20 cellular contexts compared by ENCODE assay signal in the genomic region with DNA sequence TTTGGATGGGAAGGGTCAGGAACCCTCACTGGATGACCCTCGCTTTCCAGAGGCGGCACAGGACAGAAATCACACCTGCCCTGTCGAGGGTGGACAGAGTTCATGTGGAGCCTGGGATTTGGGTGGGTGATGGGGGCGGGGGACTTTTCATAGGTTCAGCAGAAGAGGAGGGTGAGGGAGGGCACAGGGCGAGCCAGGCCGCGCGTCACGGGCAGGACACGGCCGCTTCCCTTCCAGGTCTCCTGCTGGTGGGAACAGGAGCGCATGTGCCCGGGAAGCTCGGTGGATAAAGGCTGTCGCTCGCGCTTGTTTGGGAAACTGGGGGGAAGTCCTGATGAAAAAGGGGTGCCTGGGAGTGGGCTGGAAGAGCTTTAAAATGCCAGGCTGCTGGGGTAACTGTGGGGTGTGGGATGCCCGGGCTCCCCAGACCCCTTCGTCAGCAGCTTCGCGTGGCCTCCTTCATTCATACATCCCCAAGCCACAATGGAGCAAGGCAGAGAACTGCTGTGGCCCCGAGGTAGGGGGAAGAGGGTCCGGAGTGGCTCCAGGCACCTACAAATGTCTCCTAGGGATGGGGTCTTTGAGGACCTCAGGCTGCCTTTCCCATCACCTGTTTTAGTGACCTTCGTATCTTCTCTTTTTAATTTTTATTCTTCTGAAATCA.
DNase-seq lines count a peak whose midpoint lies in the region; ATAC-seq and TF ChIP-seq lines count a peak whose summit lies in the region.
"Had no signal": no experiment of that assay in that cellular context is flagged by ENCODE, and none has a peak within 500 bp of the region (broad histone marks: within the 10 kb centered on the region; RNA-seq: fewer than 3 reads in every experiment).

No MANE protein-coding gene starts in this region.

- peak; percentile 34 for DNase-seq in natural killer cell treated with Interleukin-12 subunit alpha and Interleukin-12 subunit beta and Interleukin-15 and Interleukin-18, amount 100 ng/mL, for 72 hours (ENCODE audit: low spot score)
- DNase-seq in natural killer cell: no peak
- DNase-seq in endodermal cell: no peak
- DNase-seq in neuronal stem cell (ENCODE audit: low spot score): no peak
- DNase-seq in GM13977 (ENCODE audit: low spot score): no peak
- DNase-seq in GM03348 (ENCODE audit: low spot score): no peak
- no peak for DNase-seq in activated T-cell treated with anti-CD3 and anti-CD28 coated beads for 4 hours
- no peak for DNase-seq in AG08395 (ENCODE audit: low spot score)
- DNase-seq: 8988T; BE2C; Calu3; CD4-positive, alpha-beta memory T cell; GF-D8; NCI-H1694 treated with DMSO at 0.1 percent for 48 hours; NCI-H2227 treated with DMSO at 0.1 percent for 48 hours; NCI-H524 treated with DMSO at 0.1 percent for 48 hours; SHP77 treated with DMSO at 0.1 percent for 48 hours had no signal

- H3K4me1 ChIP-seq in endodermal cell (ENCODE audit: control insufficient read depth, insufficient read depth, low read length) (no peaks in the 10 kb centered on the region), neuronal stem cell (ENCODE audit: control insufficient read depth in 2 of 2, insufficient read depth in 1 of 2, low read depth in 1 of 2, low read length in 2 of 2) (peaks cover 20 to 21% of the 10 kb centered on the region in 2 donors)
- H3K4me1 ChIP-seq: BE2C had no signal

- peaks cover 0 to 11% of the 10 kb centered on the region in 2 donors for H3K27me3 Mint-ChIP-seq in natural killer cell treated with Interleukin-12 subunit alpha and Interleukin-12 subunit beta and Interleukin-15 and Interleukin-18, amount 100 ng/mL, for 72 hours
- H3K27me3 Mint-ChIP-seq in natural killer cell (ENCODE audit: low read depth in 2 of 2): no peaks in the 10 kb centered on the region
- H3K27me3 Mint-ChIP-seq in endodermal cell (ENCODE audit: insufficient read depth): peaks cover 20% of the 10 kb centered on the region

- no peaks in the 10 kb centered on the region for H3K9me3 Mint-ChIP-seq in natural killer cell treated with Interleukin-12 subunit alpha and Interleukin-12 subunit beta and Interleukin-15 and Interleukin-18, amount 100 ng/mL, for 72 hours
- H3K9me3 Mint-ChIP-seq in natural killer cell: no peaks in the 10 kb centered on the region
- no peaks in the 10 kb centered on the region for H3K9me3 Mint-ChIP-seq in endodermal cell

- H3K23ac ChIP-seq in neuronal stem cell (ENCODE audit: low read depth, low read length, poor library complexity): no peak overlapping the region

- intact Hi-C loops in natural killer cell (cut with micrococcal nuclease): no loop called here

- no peak overlapping the region for H3K27ac Mint-ChIP-seq in natural killer cell treated with Interleukin-12 subunit alpha and Interleukin-12 subunit beta and Interleukin-15 and Interleukin-18, amount 100 ng/mL, for 72 hours
- H3K27ac Mint-ChIP-seq in natural killer cell: no peak overlapping the region
- H3K27ac Mint-ChIP-seq in endodermal cell: no peak overlapping the region
- H3K27ac Mint-ChIP-seq: CD4-positive, alpha-beta memory T cell had no signal

- in situ Hi-C loops in GM13977 (cut with MboI; ENCODE audit: low pct_unique_long_range_greater_than_20kb, low sequenced_read_pairs, unreplicated experiment): no loop called here

- ATAC-seq in natural killer cell treated with Interleukin-12 subunit alpha and Interleukin-12 subunit beta and Interleukin-15 and Interleukin-18, amount 100 ng/mL, for 72 hours: no peak
- ATAC-seq in natural killer cell: no peak
- ATAC-seq: GM12878, K562 had no signal

- H3K27me3 ChIP-seq in endodermal cell (ENCODE audit: control insufficient read depth, insufficient read depth, low read length, poor library complexity, severe bottlenecking) (no peaks in the 10 kb centered on the region), neuronal stem cell (ENCODE audit: control insufficient read depth in 3 of 3, insufficient read depth in 3 of 3, low read depth in 1 of 3, low read length in 3 of 3) (peaks cover 0 to 1% (median 0%) of the 10 kb centered on the region in 3 experiments)
- H3K27me3 ChIP-seq: BE2C had no signal

- H3K36me3 ChIP-seq in endodermal cell (ENCODE audit: control insufficient read depth, insufficient read depth, low read length) (no peaks in the 10 kb centered on the region), neuronal stem cell (replicated peaks in 1 of 2; ENCODE audit: control insufficient read depth in 2 of 2, insufficient read depth in 2 of 2, low read length in 2 of 2) (no peaks in the 10 kb centered on the region)
- H3K36me3 ChIP-seq: BE2C had no signal

- peak overlapping the region; percentile 77 for H2AFZ ChIP-seq in neuronal stem cell (ENCODE audit: low read length)
- H2AFZ ChIP-seq: GM23248 had no signal

- no peak overlapping the region for H3K4me3 Mint-ChIP-seq in natural killer cell treated with Interleukin-12 subunit alpha and Interleukin-12 subunit beta and Interleukin-15 and Interleukin-18, amount 100 ng/mL, for 72 hours
- H3K4me3 Mint-ChIP-seq in natural killer cell: no peak overlapping the region
- H3K4me3 Mint-ChIP-seq in endodermal cell: no peak overlapping the region
- H3K4me3 Mint-ChIP-seq: CD4-positive, alpha-beta memory T cell had no signal

- H3K4ac ChIP-seq in neuronal stem cell (ENCODE audit: low read length): peak overlapping the region; percentile 31

- peaks cover 0 to 4% of the 10 kb centered on the region in 2 donors for H3K4me1 Mint-ChIP-seq in natural killer cell treated with Interleukin-12 subunit alpha and Interleukin-12 subunit beta and Interleukin-15 and Interleukin-18, amount 100 ng/mL, for 72 hours (ENCODE audit: low read depth in 2 of 2)
- H3K4me1 Mint-ChIP-seq in natural killer cell: no peaks in the 10 kb centered on the region
- peaks cover 8% of the 10 kb centered on the region for H3K4me1 Mint-ChIP-seq in endodermal cell
- H3K4me1 Mint-ChIP-seq: CD4-positive, alpha-beta memory T cell had no signal

- peak overlapping the region; percentile 16 for H2AK5ac ChIP-seq in neuronal stem cell (ENCODE audit: low read depth, low read length)

- peak overlapping the region; percentile 79 for H2BK5ac ChIP-seq in neuronal stem cell (ENCODE audit: low read length)

- H3K9ac ChIP-seq in endodermal cell (ENCODE audit: extremely low read depth, low read length, poor library complexity, severe bottlenecking) (no peak overlapping the region), neuronal stem cell (ENCODE audit: low read depth, low read length, poor library complexity) (no peak overlapping the region)
- H3K9ac ChIP-seq: GM23248 had no signal

- H2BK15ac ChIP-seq in neuronal stem cell (ENCODE audit: low read length): peak overlapping the region; percentile 91

- H2BK120ac ChIP-seq in neuronal stem cell (ENCODE audit: low read depth, low read length): no peak overlapping the region

- TF ChIP-seq CTCF in natural killer cell (IDR thresholded peaks at IDR 0.05) (no peak), endodermal cell (conservative IDR thresholded peaks at IDR 0.05) (no peak), GM13977 (IDR thresholded peaks at IDR 0.05; ENCODE audit: extremely low read depth, insufficient read depth, missing control alignments) (no peak)

- H3K4me3 ChIP-seq in endodermal cell (ENCODE audit: low read length) (no peak overlapping the region), neuronal stem cell (ENCODE audit: low read length in 2 of 2) (no peak overlapping the region)
- H3K4me3 ChIP-seq: GM12878, GM23248, K562 had no signal

- H3K27ac ChIP-seq in endodermal cell (ENCODE audit: low read depth, low read length): peak overlapping the region; percentile 21
- peak overlapping the region; percentile 38 for H3K27ac ChIP-seq in neuronal stem cell (replicated peaks; ENCODE audit: low read length)
- H3K27ac ChIP-seq: GM23248 had no signal

- no peaks in the 10 kb centered on the region for H3K79me1 ChIP-seq in neuronal stem cell (ENCODE audit: low read depth, low read length)

- no peak overlapping the region for H3K4me2 ChIP-seq in neuronal stem cell (ENCODE audit: insufficient read depth, low read length, poor library complexity, severe bottlenecking)

- H3K36me3 Mint-ChIP-seq in natural killer cell treated with Interleukin-12 subunit alpha and Interleukin-12 subunit beta and Interleukin-15 and Interleukin-18, amount 100 ng/mL, for 72 hours: no peaks in the 10 kb centered on the region
- no peaks in the 10 kb centered on the region for H3K36me3 Mint-ChIP-seq in natural killer cell
- H3K36me3 Mint-ChIP-seq in endodermal cell (ENCODE audit: low read depth): no peaks in the 10 kb centered on the region
- H3K36me3 Mint-ChIP-seq: CD4-positive, alpha-beta memory T cell had no signal

- H3K18ac ChIP-seq in neuronal stem cell (ENCODE audit: low read length): peak overlapping the region; percentile 92

- peak overlapping the region; percentile 49 for H3K14ac ChIP-seq in neuronal stem cell (ENCODE audit: low read length)

- H3K9me3 ChIP-seq in endodermal cell (ENCODE audit: control insufficient read depth, low read length) (no peaks in the 10 kb centered on the region), neuronal stem cell (replicated peaks in 1 of 2; ENCODE audit: control insufficient read depth in 2 of 2, insufficient read depth in 1 of 2, low read depth in 1 of 2, low read length in 2 of 2) (no peaks in the 10 kb centered on the region)
- H3K9me3 ChIP-seq: BE2C had no signal

- H2BK12ac ChIP-seq in neuronal stem cell (ENCODE audit: low read length): no peak overlapping the region

- H4K8ac ChIP-seq in neuronal stem cell (ENCODE audit: low read depth, low read length): no peak overlapping the region

- peak overlapping the region; percentile 90 for H4K91ac ChIP-seq in neuronal stem cell (ENCODE audit: low read depth, low read length, poor library complexity)

- WGBS in endodermal cell (ENCODE audit: insufficient coverage in 1 of 2, insufficient read length in 1 of 2), 2 experiments: 87 to 94% methylated on average over 3 to 24 of the region's 24 CpGs
- whole genome bisulfite sequencing in neuronal stem cell (ENCODE audit: extremely low coverage in 2 of 2, insufficient read length in 2 of 2, insufficient replicate concordance in 1 of 2), 2 donors: no CpG with 5 or more reads among the region's 24 CpGs
